In the genomic region with DNA sequence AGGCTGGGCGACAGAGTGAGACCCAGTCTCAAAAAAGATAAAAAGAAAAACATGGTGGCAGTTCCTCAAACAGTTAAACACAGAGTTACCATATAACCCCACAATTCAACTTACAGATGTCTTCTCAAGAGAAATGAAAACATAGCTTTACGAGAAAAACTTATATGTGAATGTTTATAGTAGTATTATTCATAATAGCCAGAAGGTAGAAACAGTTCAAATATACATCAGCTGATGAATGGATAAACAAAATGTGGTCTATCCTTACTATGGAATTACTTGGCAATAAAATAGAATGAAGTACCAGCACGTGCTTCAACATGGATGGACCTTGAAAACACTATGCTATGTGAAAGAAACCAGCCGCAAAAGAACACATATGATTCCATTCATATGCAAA, we compare ENCODE assay signal across 15 cellular contexts. TPM values are rescaled to one million over a fixed set of nuclear protein-coding genes. Genes with fewer than 3 reads are reported as not detected.
DNase-seq lines count a peak whose midpoint lies in the region; ATAC-seq and TF ChIP-seq lines count a peak whose summit lies in the region.
"Had no signal": no experiment of that assay in that cellular context is flagged by ENCODE, and none has a peak within 500 bp of the region (broad histone marks: within the 10 kb centered on the region; RNA-seq: fewer than 3 reads in every experiment).

No MANE protein-coding gene starts in this region.

- peak overlapping the region; percentile 84 for H2AK5ac ChIP-seq in mesenchymal stem cell (ENCODE audit: low read length, severe bottlenecking)

- H2AFZ ChIP-seq in mesenchymal stem cell (ENCODE audit: low read depth, low read length), result no peak overlapping the region
- H2AFZ ChIP-seq: GM23338 had no signal

- POLR2A ChIA-PET in AG04450 (lab: Yijun Ruan, JAX) (interaction anchor here (1.4 kb wide), 1 partner anchor 12 kb away, joined by 4 read pairs; no protein-coding TSS in a partner anchor), HEK293 (lab: Yijun Ruan, JAX) (interaction anchor here (0.7 kb wide), 1 partner anchor 442 kb away, joined by 3 read pairs; no protein-coding TSS in a partner anchor), Panc1 (lab: Charles Lee) (interaction anchor here (0.7 kb wide), 1 partner anchor 475 kb away, joined by 4 read pairs; no protein-coding TSS in a partner anchor)

- H3K27me3 ChIP-seq in AG04450 (ENCODE audit: control insufficient read depth, insufficient read depth, low read length) (no peaks in the 10 kb centered on the region), Panc1 (ENCODE audit: control insufficient read depth, insufficient read depth, low read length) (no peaks in the 10 kb centered on the region), mesenchymal stem cell (ENCODE audit: control insufficient read depth in 1 of 2, insufficient read depth in 1 of 2, low read length in 2 of 2) (no peaks in the 10 kb centered on the region)
- H3K27me3 ChIP-seq: BLaER1 had no signal

- H3K9me3 Mint-ChIP-seq in activated naive CD4-positive, alpha-beta T cell treated with anti-CD3 and anti-CD28 coated beads, Interleukin-2, amount 50 U/mL, for 72 hours, result no peaks in the 10 kb centered on the region
- H3K9me3 Mint-ChIP-seq in progenitor cell of endocrine pancreas (ENCODE audit: low read depth), result peaks cover 3% of the 10 kb centered on the region
- H3K9me3 Mint-ChIP-seq: GM23338, H9 had no signal

- TF ChIP-seq CTCF in AG04450 (IDR thresholded peaks at IDR 0.05; ENCODE audit: low read depth, low read length), result no peak
- no peak for TF ChIP-seq CTCF in HEK293 (tag by site-specific recombination; IDR thresholded peaks at IDR 0.05)
- TF ChIP-seq CTCF in Panc1 (IDR thresholded peaks at IDR 0.05), result no peak
- no peak for TF ChIP-seq CTCF in progenitor cell of endocrine pancreas (IDR thresholded peaks at IDR 0.05; ENCODE audit: unreplicated experiment)

- no peak overlapping the region for H3K9ac ChIP-seq in mesenchymal stem cell (ENCODE audit: low read length)
- H3K9ac ChIP-seq: BLaER1 had no signal

- H3K4me3 ChIP-seq in AG04450 (ENCODE audit: low read depth, low read length), result no peak overlapping the region
- no peak overlapping the region for H3K4me3 ChIP-seq in HEK293 (ENCODE audit: low read depth, low read length)
- H3K4me3 ChIP-seq in Panc1 (ENCODE audit: low read depth in 2 of 2, low read length in 2 of 2), result no peak overlapping the region
- no peak overlapping the region for H3K4me3 ChIP-seq in mesenchymal stem cell (ENCODE audit: insufficient read depth in 1 of 2, low read depth in 1 of 2, low read length in 2 of 2)
- H3K4me3 ChIP-seq: BLaER1, GM12878, GM23338 had no signal

- no peaks in the 10 kb centered on the region for H3K27me3 Mint-ChIP-seq in progenitor cell of endocrine pancreas

- no peak overlapping the region for H4K8ac ChIP-seq in mesenchymal stem cell (ENCODE audit: low read length)

- H3K79me1 ChIP-seq in mesenchymal stem cell (replicated peaks; ENCODE audit: low read length, poor library complexity, severe bottlenecking), result no peaks in the 10 kb centered on the region

- H3K14ac ChIP-seq in mesenchymal stem cell (ENCODE audit: low read length in 2 of 2), result no peak overlapping the region

- H2BK5ac ChIP-seq in mesenchymal stem cell (ENCODE audit: low read depth, low read length, poor library complexity, severe bottlenecking), result no peak overlapping the region

- peaks cover 0 to 6% of the 10 kb centered on the region in 2 donors for H3K36me3 Mint-ChIP-seq in activated naive CD4-positive, alpha-beta T cell treated with anti-CD3 and anti-CD28 coated beads, Interleukin-2, amount 50 U/mL, for 72 hours
- H3K36me3 Mint-ChIP-seq in progenitor cell of endocrine pancreas (ENCODE audit: insufficient read depth), result no peaks in the 10 kb centered on the region

- H3K23ac ChIP-seq in mesenchymal stem cell (ENCODE audit: low read length in 2 of 2), result no peak overlapping the region

- H3K4ac ChIP-seq in mesenchymal stem cell (ENCODE audit: low read depth in 1 of 2, low read length in 2 of 2), result no peak overlapping the region

- no peak overlapping the region for H2BK120ac ChIP-seq in mesenchymal stem cell (ENCODE audit: low read depth, low read length)

- peak overlapping the region; percentile 55 for H3K27ac ChIP-seq in AG04450 (ENCODE audit: low read depth, low read length)
- no peak overlapping the region for H3K27ac ChIP-seq in HEK293 (ENCODE audit: extremely low read depth, low read depth, low read length)
- H3K27ac ChIP-seq in Panc1 (ENCODE audit: low read length), result peak overlapping the region; percentile 83
- H3K27ac ChIP-seq in mesenchymal stem cell (ENCODE audit: low read length, poor library complexity, severe bottlenecking), result no peak overlapping the region
- H3K27ac ChIP-seq: 22Rv1, BLaER1 had no signal

- no peak overlapping the region for H3K4me3 Mint-ChIP-seq in progenitor cell of endocrine pancreas (ENCODE audit: low read depth)
- H3K4me3 Mint-ChIP-seq: GM23338, H9 had no signal

- no peak overlapping the region for H4K91ac ChIP-seq in mesenchymal stem cell (ENCODE audit: low read length)

- H3K9me3 ChIP-seq in AG04450 (ENCODE audit: control insufficient read depth, insufficient read depth, low read length) (peaks cover 4% of the 10 kb centered on the region), HEK293 (ENCODE audit: control insufficient read depth, insufficient read depth, low read depth, low read length) (no peaks in the 10 kb centered on the region; the same call in 1 of the 2 replicates), Panc1 (ENCODE audit: control insufficient read depth, insufficient read depth, low read depth, low read length) (no peaks in the 10 kb centered on the region; the same call in 1 of the 2 replicates), mesenchymal stem cell (ENCODE audit: control insufficient read depth, low read length) (peaks cover 4% of the 10 kb centered on the region)

- H3K18ac ChIP-seq in mesenchymal stem cell (ENCODE audit: low read depth in 1 of 2, low read length in 2 of 2), result no peak overlapping the region

- in situ Hi-C loops in Panc1 (cut with HindIII; ENCODE audit: low pct_unique_long_range_greater_than_20kb, low sequenced_read_pairs), result no loop called here

- 100% methylated on average over 1 of the region's 4 CpGs for WGBS in mesenchymal stem cell

- intact Hi-C loops in Panc1 (cut with micrococcal nuclease; ENCODE audit: unreplicated experiment), result no loop called here

- H3K4me1 ChIP-seq in HEK293 (ENCODE audit: control insufficient read depth, insufficient read depth, low read length) (peaks cover 14% of the 10 kb centered on the region), Panc1 (ENCODE audit: control insufficient read depth, insufficient read depth, low read length) (peaks cover 53% of the 10 kb centered on the region), mesenchymal stem cell (ENCODE audit: control insufficient read depth, insufficient read depth, low read depth, low read length) (peaks cover 13% of the 10 kb centered on the region)

- peak; percentile 29; the same call in 1 of the 2 replicates for ATAC-seq in Panc1
- no peak for ATAC-seq in activated naive CD4-positive, alpha-beta T cell treated with anti-CD3 and anti-CD28 coated beads, Interleukin-2, amount 50 U/mL, for 72 hours
- ATAC-seq: GM12878, GM23338, HepG2 had no signal

- H3K27ac Mint-ChIP-seq in activated naive CD4-positive, alpha-beta T cell treated with anti-CD3 and anti-CD28 coated beads, Interleukin-2, amount 50 U/mL, for 72 hours, result no peak overlapping the region
- no peak overlapping the region for H3K27ac Mint-ChIP-seq in progenitor cell of endocrine pancreas
- H3K27ac Mint-ChIP-seq: GM23338, H9 had no signal

- H2BK12ac ChIP-seq in mesenchymal stem cell (ENCODE audit: low read length in 2 of 2), result no peak overlapping the region

- TSS peak; percentile 41 for BruUV-seq in Panc1 (replicated peaks; lab: Mats Ljungman, UMichigan)

- H3K36me3 ChIP-seq in HEK293 (ENCODE audit: control insufficient read depth in 2 of 2, insufficient read depth in 1 of 2, low read length in 2 of 2), result no peaks in the 10 kb centered on the region; a peak in 1 of 3 replicates
- no peaks in the 10 kb centered on the region for H3K36me3 ChIP-seq in Panc1 (ENCODE audit: control insufficient read depth, insufficient read depth, low read length)
- peaks cover 0 to 12% of the 10 kb centered on the region in 2 experiments for H3K36me3 ChIP-seq in mesenchymal stem cell (ENCODE audit: control insufficient read depth in 1 of 2, insufficient read depth in 2 of 2, low read depth in 1 of 2, low read length in 2 of 2)

- H3K4me2 ChIP-seq in mesenchymal stem cell (ENCODE audit: low read length, poor library complexity, severe bottlenecking), result no peak overlapping the region
- H3K4me2 ChIP-seq: BLaER1, GM23338 had no signal

- peaks cover 13% of the 10 kb centered on the region for H3K4me1 Mint-ChIP-seq in progenitor cell of endocrine pancreas (ENCODE audit: low read depth)

- DNase-seq in AG04450 (ENCODE audit: low read depth, low spot score), result no peak
- DNase-seq in Panc1 (ENCODE audit: low read depth, low spot score), result no peak
- no peak for DNase-seq in mesenchymal stem cell
- no peak for DNase-seq in activated naive CD4-positive, alpha-beta T cell treated with anti-CD3 and anti-CD28 coated beads, Interleukin-2, amount 50 U/mL, for 72 hours (ENCODE audit: low spot score in 2 of 2)
- no peak for DNase-seq in progenitor cell of endocrine pancreas (ENCODE audit: low spot score, unreplicated experiment)
- DNase-seq in stimulated activated naive CD4-positive, alpha-beta T cell (lab: John Stamatoyannopoulos, UW), result no peak
- DNase-seq: AML-193, DMS53, H9 had no signal

- H2BK15ac ChIP-seq in mesenchymal stem cell (ENCODE audit: low read depth, poor library complexity, severe bottlenecking), result no peak overlapping the region

- CTCF ChIA-PET in AG04450 (lab: Charles Lee) (interaction anchor here (0.5 to 2.3 kb wide), 2 partner anchors 10 to 13 kb away, joined by 4 to 14 read pairs; no protein-coding TSS in a partner anchor), HEK293 (lab: Yijun Ruan, JAX) (interaction anchor here (0.5 to 2.2 kb wide), 5 partner anchors 10 to 692 kb away, joined by 3 to 9 read pairs (median 4); no protein-coding TSS in a partner anchor), Panc1 (lab: Charles Lee) (no interaction called here)

RNA-seq across cellular contexts. Expression of a gene that starts 12.3 kb away (rescaled TPM):
- 52.3 and 57.6 TPM in 2 replicates for polyA plus RNA-seq in AG04450 (2011; rRNA removed)
- polyA minus RNA-seq in AG04450 (2011; rRNA and poly(A)+ RNA removed), result 86.0 and 94.3 TPM in 2 replicates
- 190 TPM for total RNA-seq in Panc1 (2021; ENCODE audit: unreplicated experiment)
- 34.0 TPM for polyA plus RNA-seq in Panc1 (2012; ENCODE audit: insufficient read length)
- polyA plus RNA-seq in mesenchymal stem cell (2013, experiment 1 of 2), result 19.0 TPM
- 18.1 TPM for polyA plus RNA-seq in mesenchymal stem cell (2013, experiment 2 of 2)
- 10 to 100 TPM; 30.6 to 45.0 TPM for total RNA-seq in activated naive CD4-positive, alpha-beta T cell treated with anti-CD3 and anti-CD28 coated beads, Interleukin-2, amount 50 U/mL, for 72 hours
- total RNA-seq in progenitor cell of endocrine pancreas, result 36.6 and 37.1 TPM in 2 replicates

RNA-seq across cellular contexts. Expression of a gene that starts 34.8 kb away (rescaled TPM):
- polyA plus RNA-seq in AG04450 (2011; rRNA removed), result 84.4 and 89.5 TPM in 2 replicates
- polyA minus RNA-seq in AG04450 (2011; rRNA and poly(A)+ RNA removed), result 51.8 and 59.8 TPM in 2 replicates
- total RNA-seq in Panc1 (2021; ENCODE audit: unreplicated experiment), result 40.0 TPM
- 72.8 TPM for polyA plus RNA-seq in Panc1 (2012; ENCODE audit: insufficient read length)
- polyA plus RNA-seq in mesenchymal stem cell (2013, experiment 1 of 2), result 71.1 TPM
- polyA plus RNA-seq in mesenchymal stem cell (2013, experiment 2 of 2), result 70.1 TPM
- total RNA-seq in activated naive CD4-positive, alpha-beta T cell treated with anti-CD3 and anti-CD28 coated beads, Interleukin-2, amount 50 U/mL, for 72 hours, result 10 to 100 TPM; 64.3 to 74.7 TPM
- total RNA-seq in progenitor cell of endocrine pancreas, result 221 and 222 TPM in 2 replicates

Comparison
In these comparisons a context has a peak if more than half of its experiments do, and no peak if none do; other contexts are left out.
1. H3K27ac ChIP-seq: peak in AG04450 (single experiment) and Panc1 (single experiment); none in HEK293 (single experiment) and mesenchymal stem cell (single experiment).